In the genomic region with DNA sequence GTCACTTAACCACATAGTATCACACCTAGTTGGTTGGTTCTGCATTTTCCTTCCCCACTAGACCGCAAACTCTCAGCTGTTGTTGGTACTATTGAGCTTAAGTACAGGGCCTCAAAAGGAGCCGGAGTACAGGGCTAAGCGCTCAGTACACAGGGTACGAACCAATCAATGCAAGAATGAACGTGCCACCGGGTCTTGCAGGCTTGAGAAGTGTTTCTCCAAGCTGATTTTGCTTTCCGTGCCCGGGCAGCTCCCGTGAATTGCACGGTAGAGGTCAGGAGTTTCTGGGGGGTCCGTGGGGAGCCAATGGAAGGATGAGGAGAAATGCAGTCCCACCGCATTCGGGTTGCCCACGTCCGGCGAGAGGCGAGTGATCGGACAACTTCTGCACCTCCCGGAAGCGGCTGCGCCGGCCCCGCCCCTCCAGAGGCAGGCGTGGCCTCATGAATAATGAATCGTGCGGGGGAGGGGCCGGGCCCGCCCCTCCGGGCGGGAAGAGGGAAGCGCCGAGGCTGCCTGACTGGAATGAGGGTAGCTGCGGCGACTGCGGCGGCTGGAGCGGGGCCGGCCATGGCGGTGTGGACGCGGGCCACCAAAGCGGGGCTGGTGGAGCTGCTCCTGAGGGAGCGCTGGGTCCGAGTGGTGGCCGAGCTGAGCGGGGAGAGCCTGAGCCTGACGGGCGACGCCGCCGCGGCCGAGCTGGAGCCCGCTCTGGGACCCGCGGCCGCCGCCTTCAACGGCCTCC, we compare ENCODE assay signal across 8 cellular contexts. TPM values are rescaled to one million over a fixed set of nuclear protein-coding genes. Genes with fewer than 3 reads are reported as not detected.
A peak's percentile ranks its signal among the peaks of the same experiment; 100 is the strongest.
DNase-seq lines count a peak whose midpoint lies in the region; ATAC-seq and TF ChIP-seq lines count a peak whose summit lies in the region.

TSS of gene SNTB2 (plus strand) at position 523 of the 745 bp plus-strand sequence. CDS start at position 526, 3 bp downstream.

- peak within 1 kb of the TSS; percentile 22 to 70 (median 52) for H3K4me3 ChIP-seq in adrenal gland
- peak within 1 kb of the TSS; percentile 59 to 91 (median 78) for H3K4me3 ChIP-seq in heart left ventricle
- H3K4me3 ChIP-seq in upper lobe of right lung = peak within 1 kb of the TSS; percentile 78

- H3K4me1 ChIP-seq in adrenal gland (replicated peaks in 1 of 2) (peaks cover 20 to 50% of the 10 kb centered on the region in 2 donors), heart left ventricle (peaks cover 4 to 47% (median 18%) of the 10 kb centered on the region in 12 donors), upper lobe of right lung (peaks cover 27% of the 10 kb centered on the region)

- 1% methylated on average over 27 to 59 of the region's 59 CpGs for WGBS in adrenal gland, 4 donors
- 1% methylated on average over 46 to 59 of the region's 59 CpGs for WGBS in heart left ventricle, 4 donors

- TF ChIP-seq POLR2A in GM10847 (IDR thresholded peaks at IDR 0.05; ENCODE audit: extremely low read depth, insufficient read length) (peak; percentile 57), adrenal gland (IDR thresholded peaks at IDR 0.05) (peak; percentile 78 to 93), heart left ventricle (IDR thresholded peaks at IDR 0.05) (peak; percentile 30 to 97)

- H3K36me3 ChIP-seq in adrenal gland (replicated peaks in 1 of 2) = no peaks in the 10 kb centered on the region
- no peaks in the 10 kb centered on the region for H3K36me3 ChIP-seq in heart left ventricle
- no peaks in the 10 kb centered on the region for H3K36me3 ChIP-seq in upper lobe of right lung

- H3K27ac ChIP-seq in adrenal gland (peak within 1 kb of the TSS in 4 of 5 donors; percentile 89 to 93 (median 90)), heart left ventricle (peak within 1 kb of the TSS; percentile 71 to 90 (median 84)), upper lobe of right lung (peak within 1 kb of the TSS; percentile 89)

- ATAC-seq in HG02571 (IDR thresholded peaks at IDR 0.05; ENCODE audit: unreplicated experiment) = peak; percentile 78
- peak; percentile 97 to 99 (median 98) for ATAC-seq in heart left ventricle
- ATAC-seq in upper lobe of right lung = peak; percentile 98

- intact Hi-C loops in adrenal gland (cut with DNase I) = no loop called here
- intact Hi-C loops in heart left ventricle (cut with DNase I) = loop anchor here in 1 of 10 donors (10.0 kb wide), 1 partner anchor 68 kb away; no protein-coding TSS in a partner anchor
- intact Hi-C loops in posterior cingulate gyrus (cut with DNase I) = no loop called here
- intact Hi-C loops in upper lobe of right lung (cut with DNase I) = no loop called here

- DNase-seq in NCI-H1092 (lab: John Stamatoyannopoulos, UW) = peak; percentile 88
- DNase-seq in T follicular helper cell (ENCODE audit: low read depth) = peak; percentile 71
- peak; percentile 92 to 95 (median 94) for DNase-seq in adrenal gland
- peak; percentile 92 to 97 (median 94) for DNase-seq in heart left ventricle
- DNase-seq in posterior cingulate gyrus = peak; percentile 82 to 99 (median 92)
- DNase-seq in upper lobe of right lung = peak; percentile 97

- no peaks in the 10 kb centered on the region for H3K9me3 ChIP-seq in adrenal gland (replicated peaks in 1 of 3)
- no peaks in the 10 kb centered on the region for H3K9me3 ChIP-seq in heart left ventricle
- H3K9me3 ChIP-seq in upper lobe of right lung = no peaks in the 10 kb centered on the region

- no peaks in the 10 kb centered on the region for H3K27me3 ChIP-seq in adrenal gland
- H3K27me3 ChIP-seq in heart left ventricle = no peaks in the 10 kb centered on the region
- no peaks in the 10 kb centered on the region for H3K27me3 ChIP-seq in upper lobe of right lung

- TF ChIP-seq CTCF in adrenal gland (IDR thresholded peaks at IDR 0.05) (no peak), heart left ventricle (IDR thresholded peaks at IDR 0.05) (no peak), upper lobe of right lung (IDR thresholded peaks at IDR 0.05) (no peak)

RNA-seq across cellular contexts. Expression of gene SNTB2, which starts in this region (rescaled TPM):
- total RNA-seq in adrenal gland = 10 to 100 TPM; 24.2 to 52.7 (median 45.1) TPM
- 1 to 10 TPM; 3.6 to 8.8 (median 8.4) TPM for polyA plus RNA-seq in adrenal gland
- total RNA-seq in heart left ventricle = 10 to 100 TPM in 7 of 9 donors, 1 to 10 TPM in 2; 8.6 to 28.5 (median 13.2) TPM
- 1 to 10 TPM; 2.2 to 5.0 TPM for polyA plus RNA-seq in heart left ventricle
- 44.6 TPM for total RNA-seq in upper lobe of right lung

Comparison
In these comparisons a context has a peak if more than half of its experiments do, and no peak if none do; other contexts are left out.
1. Peak in every context shown above with its lines: DNase-seq, ATAC-seq, H3K4me3 ChIP-seq and H3K27ac ChIP-seq.